Comparison of ENCODE assay signal across 15 cellular contexts in genomic region chr18:25282282-25282681, GRCh38.
DNase-seq lines count a peak whose midpoint lies in the region; ATAC-seq and TF ChIP-seq lines count a peak whose summit lies in the region.
"Had no signal": no experiment of that assay in that cellular context is flagged by ENCODE, and none has a peak within 500 bp of the region (broad histone marks: within the 10 kb centered on the region; RNA-seq: fewer than 3 reads in every experiment).

No MANE protein-coding gene starts in this region.

- DNase-seq in OCI-M1 (lab: John Stamatoyannopoulos, UW) (peak; percentile 51), mucosa of gallbladder (ENCODE audit: low spot score) (peak; percentile 13), SKM-1 treated with dmso at 0.1 percent for 144 hours (lab: John Stamatoyannopoulos, UW; ENCODE audit: unreplicated experiment) (no peak), NCI-H1930 (lab: John Stamatoyannopoulos, UW) (no peak)
- DNase-seq: activated CD8-positive, alpha-beta memory T cell treated with anti-CD3 and anti-CD28 coated beads for 24 hours; CD4-positive, alpha-beta memory T cell; GM23248; NCI-H2029; Peyer's patch; stimulated activated CD4-positive, alpha-beta T cell treated with anti-CD3 and anti-CD28 coated beads, Interleukin-2, amount 100 ng/mL, for 24 hours had no signal

- H3K4me3 ChIP-seq in HEK293 (ENCODE audit: low read depth, low read length): no peak overlapping the region
- H3K4me3 ChIP-seq: GM23248, Peyer's patch had no signal

- no peaks in the 10 kb centered on the region for H3K9me3 ChIP-seq in HEK293 (ENCODE audit: control insufficient read depth, insufficient read depth, low read depth, low read length)
- H3K9me3 ChIP-seq: Peyer's patch had no signal

- H3K36me3 ChIP-seq in HEK293 (ENCODE audit: control insufficient read depth in 2 of 2, insufficient read depth in 1 of 2, low read length in 2 of 2): no peaks in the 10 kb centered on the region
- H3K36me3 ChIP-seq: Peyer's patch had no signal

- POLR2A ChIA-PET in HEK293 (lab: Yijun Ruan, JAX): no interaction called here

- no peak for TF ChIP-seq CTCF in HEK293 (tag by site-specific recombination; IDR thresholded peaks at IDR 0.05)

- CTCF ChIA-PET in HEK293 (lab: Yijun Ruan, JAX): no interaction called here

- ATAC-seq in esophagus mucosa: peak; percentile 26
- no peak for ATAC-seq in HG03135 (IDR thresholded peaks at IDR 0.05; ENCODE audit: unreplicated experiment)
- no peak for ATAC-seq in HG03196 (IDR thresholded peaks at IDR 0.05; ENCODE audit: unreplicated experiment)

- peaks cover 38% of the 10 kb centered on the region for H3K4me1 ChIP-seq in HEK293 (ENCODE audit: control insufficient read depth, insufficient read depth, low read length)
- H3K4me1 ChIP-seq: Peyer's patch had no signal

- H3K27ac ChIP-seq in HEK293 (ENCODE audit: extremely low read depth, low read depth, low read length): no peak overlapping the region
- H3K27ac ChIP-seq: epithelial cell of prostate, GM23248, Peyer's patch had no signal

TF ChIP-seq in HEK293, 187 proteins besides CTCF, POLR2A, EP300 and RAD21:
- TF ChIP-seq ZNF623 (tag by site-specific recombination; IDR thresholded peaks at IDR 0.05): no peak
- TF ChIP-seq ZNF600 (tag by site-specific recombination; IDR thresholded peaks at IDR 0.05): 0 out of 2 replicates have a peak, but pooled peaks have one; percentile 10

Comparison
In these comparisons a context has a peak if more than half of its experiments do, and no peak if none do; other contexts are left out.
1. DNase-seq: peak in OCI-M1 (single experiment) and mucosa of gallbladder (single experiment); none in SKM-1 treated with dmso at 0.1 percent for 144 hours (single experiment) and NCI-H1930 (0 of 2).